ENCODE assay signal across 1 cellular context in genomic region chr9:74639112-74639511, GRCh38.
TF ChIP-seq lines count a peak whose summit lies in the region.

No MANE protein-coding gene starts in this region.

TF ChIP-seq in H1, 55 proteins besides CTCF, POLR2A, EP300 and RAD21:
- TF ChIP-seq USF2 (IDR thresholded peaks at IDR 0.05; ENCODE audit: low read length) (0 out of 2 replicates have a peak, but pooled peaks have one; percentile 9), CBX8 (IDR thresholded peaks at IDR 0.05; ENCODE audit: borderline replicate concordance, low read depth, low read length) (no peak)
